1 cellular context compared by ENCODE assay signal in genomic region chr1:983736-984475, GRCh38.
A peak's percentile ranks its signal among the peaks of the same experiment; 100 is the strongest.
TF ChIP-seq lines count a peak whose summit lies in the region.

No MANE protein-coding gene starts in this region.

TF ChIP-seq in K562, 482 proteins besides CTCF, POLR2A, EP300 and RAD21 (continues in another document):
- TF ChIP-seq, protein P1, sequence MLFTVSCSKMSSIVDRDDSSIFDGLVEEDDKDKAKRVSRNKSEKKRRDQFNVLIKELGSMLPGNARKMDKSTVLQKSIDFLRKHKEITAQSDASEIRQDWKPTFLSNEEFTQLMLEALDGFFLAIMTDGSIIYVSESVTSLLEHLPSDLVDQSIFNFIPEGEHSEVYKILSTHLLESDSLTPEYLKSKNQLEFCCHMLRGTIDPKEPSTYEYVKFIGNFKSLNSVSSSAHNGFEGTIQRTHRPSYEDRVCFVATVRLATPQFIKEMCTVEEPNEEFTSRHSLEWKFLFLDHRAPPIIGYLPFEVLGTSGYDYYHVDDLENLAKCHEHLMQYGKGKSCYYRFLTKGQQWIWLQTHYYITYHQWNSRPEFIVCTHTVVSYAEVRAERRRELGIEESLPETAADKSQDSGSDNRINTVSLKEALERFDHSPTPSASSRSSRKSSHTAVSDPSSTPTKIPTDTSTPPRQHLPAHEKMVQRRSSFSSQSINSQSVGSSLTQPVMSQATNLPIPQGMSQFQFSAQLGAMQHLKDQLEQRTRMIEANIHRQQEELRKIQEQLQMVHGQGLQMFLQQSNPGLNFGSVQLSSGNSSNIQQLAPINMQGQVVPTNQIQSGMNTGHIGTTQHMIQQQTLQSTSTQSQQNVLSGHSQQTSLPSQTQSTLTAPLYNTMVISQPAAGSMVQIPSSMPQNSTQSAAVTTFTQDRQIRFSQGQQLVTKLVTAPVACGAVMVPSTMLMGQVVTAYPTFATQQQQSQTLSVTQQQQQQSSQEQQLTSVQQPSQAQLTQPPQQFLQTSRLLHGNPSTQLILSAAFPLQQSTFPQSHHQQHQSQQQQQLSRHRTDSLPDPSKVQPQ (CRISPR knock-in tag; IDR thresholded peaks at IDR 0.05; ENCODE audit: borderline replicate concordance), result no peak
- TF ChIP-seq, protein P2, sequence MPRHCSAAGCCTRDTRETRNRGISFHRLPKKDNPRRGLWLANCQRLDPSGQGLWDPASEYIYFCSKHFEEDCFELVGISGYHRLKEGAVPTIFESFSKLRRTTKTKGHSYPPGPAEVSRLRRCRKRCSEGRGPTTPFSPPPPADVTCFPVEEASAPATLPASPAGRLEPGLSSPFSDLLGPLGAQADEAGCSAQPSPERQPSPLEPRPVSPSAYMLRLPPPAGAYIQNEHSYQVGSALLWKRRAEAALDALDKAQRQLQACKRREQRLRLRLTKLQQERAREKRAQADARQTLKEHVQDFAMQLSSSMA (CRISPR knock-in tag; IDR thresholded peaks at IDR 0.05), result no peak
- no peak for TF ChIP-seq TFAM (CRISPR knock-in tag; conservative IDR thresholded peaks at IDR 0.05)
- no peak for TF ChIP-seq ZNF57 (CRISPR knock-in tag; IDR thresholded peaks at IDR 0.05)
- no peak for TF ChIP-seq ZNF24 (IDR thresholded peaks at IDR 0.05)
- TF ChIP-seq, protein P3, sequence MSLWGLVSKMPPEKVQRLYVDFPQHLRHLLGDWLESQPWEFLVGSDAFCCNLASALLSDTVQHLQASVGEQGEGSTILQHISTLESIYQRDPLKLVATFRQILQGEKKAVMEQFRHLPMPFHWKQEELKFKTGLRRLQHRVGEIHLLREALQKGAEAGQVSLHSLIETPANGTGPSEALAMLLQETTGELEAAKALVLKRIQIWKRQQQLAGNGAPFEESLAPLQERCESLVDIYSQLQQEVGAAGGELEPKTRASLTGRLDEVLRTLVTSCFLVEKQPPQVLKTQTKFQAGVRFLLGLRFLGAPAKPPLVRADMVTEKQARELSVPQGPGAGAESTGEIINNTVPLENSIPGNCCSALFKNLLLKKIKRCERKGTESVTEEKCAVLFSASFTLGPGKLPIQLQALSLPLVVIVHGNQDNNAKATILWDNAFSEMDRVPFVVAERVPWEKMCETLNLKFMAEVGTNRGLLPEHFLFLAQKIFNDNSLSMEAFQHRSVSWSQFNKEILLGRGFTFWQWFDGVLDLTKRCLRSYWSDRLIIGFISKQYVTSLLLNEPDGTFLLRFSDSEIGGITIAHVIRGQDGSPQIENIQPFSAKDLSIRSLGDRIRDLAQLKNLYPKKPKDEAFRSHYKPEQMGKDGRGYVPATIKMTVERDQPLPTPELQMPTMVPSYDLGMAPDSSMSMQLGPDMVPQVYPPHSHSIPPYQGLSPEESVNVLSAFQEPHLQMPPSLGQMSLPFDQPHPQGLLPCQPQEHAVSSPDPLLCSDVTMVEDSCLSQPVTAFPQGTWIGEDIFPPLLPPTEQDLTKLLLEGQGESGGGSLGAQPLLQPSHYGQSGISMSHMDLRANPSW (CRISPR knock-in tag; IDR thresholded peaks at IDR 0.05), result no peak
- no peak for TF ChIP-seq HBP1 (CRISPR knock-in tag; IDR thresholded peaks at IDR 0.05)
- TF ChIP-seq ARID2 (IDR thresholded peaks at IDR 0.05), result peak; percentile 72; the same call in 1 of the 2 replicates
- no peak for TF ChIP-seq SNIP1 (IDR thresholded peaks at IDR 0.05; ENCODE audit: low read depth)
- TF ChIP-seq SP2 (IDR thresholded peaks at IDR 0.05; ENCODE audit: extremely low read depth, low read depth, low read length, poor library complexity, severe bottlenecking), result no peak
- TF ChIP-seq CREM (IDR thresholded peaks at IDR 0.05; ENCODE audit: low read depth), result peak; percentile 38; the same call in 1 of the 2 replicates
- no peak for TF ChIP-seq SRSF1 (IDR thresholded peaks at IDR 0.05; ENCODE audit: low read depth, low read length)
- TF ChIP-seq ZNF398 (CRISPR knock-in tag; IDR thresholded peaks at IDR 0.05), result no peak
- TF ChIP-seq, protein P4, sequence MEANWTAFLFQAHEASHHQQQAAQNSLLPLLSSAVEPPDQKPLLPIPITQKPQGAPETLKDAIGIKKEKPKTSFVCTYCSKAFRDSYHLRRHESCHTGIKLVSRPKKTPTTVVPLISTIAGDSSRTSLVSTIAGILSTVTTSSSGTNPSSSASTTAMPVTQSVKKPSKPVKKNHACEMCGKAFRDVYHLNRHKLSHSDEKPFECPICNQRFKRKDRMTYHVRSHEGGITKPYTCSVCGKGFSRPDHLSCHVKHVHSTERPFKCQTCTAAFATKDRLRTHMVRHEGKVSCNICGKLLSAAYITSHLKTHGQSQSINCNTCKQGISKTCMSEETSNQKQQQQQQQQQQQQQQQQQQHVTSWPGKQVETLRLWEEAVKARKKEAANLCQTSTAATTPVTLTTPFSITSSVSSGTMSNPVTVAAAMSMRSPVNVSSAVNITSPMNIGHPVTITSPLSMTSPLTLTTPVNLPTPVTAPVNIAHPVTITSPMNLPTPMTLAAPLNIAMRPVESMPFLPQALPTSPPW (CRISPR knock-in tag; IDR thresholded peaks at IDR 0.05), result peak; percentile 64
- TF ChIP-seq KAT2B (IDR thresholded peaks at IDR 0.05; ENCODE audit: low read depth, low read length), result no peak
- TF ChIP-seq RB1 (IDR thresholded peaks at IDR 0.05; ENCODE audit: low read depth), result peak; percentile 37; the same call in 1 of the 2 replicates
- TF ChIP-seq, protein P5, sequence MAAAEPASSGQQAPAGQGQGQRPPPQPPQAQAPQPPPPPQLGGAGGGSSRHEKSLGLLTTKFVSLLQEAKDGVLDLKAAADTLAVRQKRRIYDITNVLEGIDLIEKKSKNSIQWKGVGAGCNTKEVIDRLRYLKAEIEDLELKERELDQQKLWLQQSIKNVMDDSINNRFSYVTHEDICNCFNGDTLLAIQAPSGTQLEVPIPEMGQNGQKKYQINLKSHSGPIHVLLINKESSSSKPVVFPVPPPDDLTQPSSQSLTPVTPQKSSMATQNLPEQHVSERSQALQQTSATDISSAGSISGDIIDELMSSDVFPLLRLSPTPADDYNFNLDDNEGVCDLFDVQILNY (CRISPR knock-in tag; IDR thresholded peaks at IDR 0.05), result no peak
- TF ChIP-seq RCOR1 (IDR thresholded peaks at IDR 0.05; ENCODE audit: borderline replicate concordance in 1 of 2, low read depth in 2 of 2, low read length in 2 of 2), result peak in 1 of 2 experiments; percentile 59; a peak in 1 of 4 replicates
- TF ChIP-seq ZMIZ1 (IDR thresholded peaks at IDR 0.05; ENCODE audit: low read depth in 2 of 2, low read length in 2 of 2), result 0 out of 4 replicates have a peak, but pooled peaks of 1 of the 2 experiments have one; percentile 27
- TF ChIP-seq TOE1 (IDR thresholded peaks at IDR 0.05; ENCODE audit: borderline replicate concordance), result 0 out of 2 replicates have a peak, but pooled peaks have one; percentile 18
- no peak for TF ChIP-seq TOE1 (CRISPR knock-in tag; IDR thresholded peaks at IDR 0.05; ENCODE audit: borderline replicate concordance, low read depth)
- no peak for TF ChIP-seq FOS (IDR thresholded peaks at IDR 0.05; ENCODE audit: extremely low read depth, insufficient read length)
- TF ChIP-seq MAZ (CRISPR knock-in tag; conservative IDR thresholded peaks at IDR 0.05 in 1 of 2, IDR thresholded peaks at IDR 0.05 in 1 of 2), result peak in 1 of 2 experiments; percentile 11; a peak in 1 of 4 replicates
- TF ChIP-seq ZNF586 (CRISPR knock-in tag; conservative IDR thresholded peaks at IDR 0.05), result no peak
- peak; percentile 80; the same call in 1 of the 2 replicates for TF ChIP-seq STAG1 (CRISPR knock-in tag; IDR thresholded peaks at IDR 0.05; ENCODE audit: borderline replicate concordance)
- TF ChIP-seq TFAP4 (CRISPR knock-in tag; IDR thresholded peaks at IDR 0.05; ENCODE audit: borderline replicate concordance), result no peak
- TF ChIP-seq MAX (CRISPR knock-in tag; IDR thresholded peaks at IDR 0.05), result peak; percentile 27; the same call in 1 of the 2 replicates
- no peak for TF ChIP-seq CHCHD3 (CRISPR knock-in tag; IDR thresholded peaks at IDR 0.05)
- TF ChIP-seq RBM39 (optimal IDR thresholded peaks at IDR 0.05; ENCODE audit: low read depth, low read length), result no peak
- TF ChIP-seq PRPF4 (IDR thresholded peaks at IDR 0.05; ENCODE audit: insufficient read depth, low read depth, low read length, poor library complexity, severe bottlenecking), result no peak
- 0 out of 2 replicates have a peak, but pooled peaks have one; percentile 49 for TF ChIP-seq TCF7 (IDR thresholded peaks at IDR 0.05; ENCODE audit: borderline replicate concordance)
- no peak for TF ChIP-seq ZNF134 (CRISPR knock-in tag; conservative IDR thresholded peaks at IDR 0.05)
- no peak for TF ChIP-seq MTA3 (IDR thresholded peaks at IDR 0.05; ENCODE audit: borderline replicate concordance)
- no peak for TF ChIP-seq MYC (IDR thresholded peaks at IDR 0.05; ENCODE audit: low read depth, low read length)
- TF ChIP-seq MYC (CRISPR knock-in tag; IDR thresholded peaks at IDR 0.05; ENCODE audit: borderline replicate concordance, low read depth), result peak; percentile 39; the same call in 1 of the 2 replicates
- peak; percentile 65 for TF ChIP-seq DEAF1 (CRISPR knock-in tag; IDR thresholded peaks at IDR 0.05)
- TF ChIP-seq SRF (CRISPR knock-in tag; IDR thresholded peaks at IDR 0.05), result no peak
- TF ChIP-seq, protein P6, sequence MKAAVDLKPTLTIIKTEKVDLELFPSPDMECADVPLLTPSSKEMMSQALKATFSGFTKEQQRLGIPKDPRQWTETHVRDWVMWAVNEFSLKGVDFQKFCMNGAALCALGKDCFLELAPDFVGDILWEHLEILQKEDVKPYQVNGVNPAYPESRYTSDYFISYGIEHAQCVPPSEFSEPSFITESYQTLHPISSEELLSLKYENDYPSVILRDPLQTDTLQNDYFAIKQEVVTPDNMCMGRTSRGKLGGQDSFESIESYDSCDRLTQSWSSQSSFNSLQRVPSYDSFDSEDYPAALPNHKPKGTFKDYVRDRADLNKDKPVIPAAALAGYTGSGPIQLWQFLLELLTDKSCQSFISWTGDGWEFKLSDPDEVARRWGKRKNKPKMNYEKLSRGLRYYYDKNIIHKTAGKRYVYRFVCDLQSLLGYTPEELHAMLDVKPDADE (conservative IDR thresholded peaks at IDR 0.05; ENCODE audit: control insufficient read depth, low read depth, low read length), result 0 out of 2 replicates have a peak, but pooled peaks have one; percentile 32
- no peak for TF ChIP-seq ZNF561 (CRISPR knock-in tag; conservative IDR thresholded peaks at IDR 0.05)
- no peak for TF ChIP-seq CEBPB (tag; IDR thresholded peaks at IDR 0.05)
